In the genomic region with DNA sequence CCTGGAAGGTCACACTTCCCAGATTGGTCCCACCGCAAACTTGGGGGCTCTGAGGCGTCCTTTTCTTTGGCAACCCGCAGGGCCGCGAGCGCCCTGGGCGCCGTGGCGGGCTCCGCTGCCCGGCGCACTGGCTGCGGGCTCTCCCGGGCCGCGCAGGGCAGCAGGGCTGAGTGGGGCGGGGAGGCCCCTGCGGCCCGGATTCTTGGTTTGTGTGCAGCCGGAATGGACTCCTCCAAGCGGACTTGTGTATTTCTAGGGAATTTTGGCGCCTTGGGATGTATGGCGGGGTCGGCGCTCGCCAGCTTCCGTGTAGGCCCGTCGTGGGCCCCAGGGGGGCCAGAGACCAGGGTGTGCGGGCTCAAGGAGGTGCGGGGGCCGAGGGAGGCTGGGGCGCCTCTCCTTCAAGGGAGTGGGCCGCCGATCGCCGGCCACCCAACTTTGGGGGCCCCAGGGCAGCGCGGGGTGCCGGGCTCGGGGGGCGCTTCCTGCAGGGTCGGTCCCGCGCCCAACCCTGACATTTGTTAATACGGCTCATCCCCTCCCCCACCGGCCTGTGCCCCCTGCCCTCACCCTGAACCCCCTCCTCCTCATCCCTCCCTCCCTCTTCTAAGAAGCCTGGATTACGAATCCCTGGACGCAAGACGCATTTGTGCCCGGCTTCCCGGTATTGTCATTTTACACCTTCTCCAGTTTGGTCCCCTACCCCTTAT, we compare ENCODE assay signal across 9 cellular contexts. TPM values are rescaled to one million over a fixed set of nuclear protein-coding genes. Genes with fewer than 3 reads are reported as not detected.
DNase-seq lines count a peak whose midpoint lies in the region; ATAC-seq, FAIRE-seq and TF ChIP-seq lines count a peak whose summit lies in the region.
"Had no signal": no experiment of that assay in that cellular context is flagged by ENCODE, and none has a peak within 500 bp of the region (broad histone marks: within the 10 kb centered on the region; RNA-seq: fewer than 3 reads in every experiment).

No MANE protein-coding gene starts in this region.

- no peaks in the 10 kb centered on the region for H3K9me3 Mint-ChIP-seq in activated naive CD4-positive, alpha-beta T cell treated with anti-CD3 and anti-CD28 coated beads, Interleukin-2, amount 50 U/mL, for 24 hours

- TF ChIP-seq POLR2A in GM12878 (IDR thresholded peaks at IDR 0.05; ENCODE audit: low read depth, low read length): no peak

- intact Hi-C loops in GM12878 (cut with micrococcal nuclease; ENCODE audit: unreplicated experiment): no loop called here

- DNase-seq in activated naive CD4-positive, alpha-beta T cell (lab: John Stamatoyannopoulos, UW): no peak
- DNase-seq in GM12878 (ENCODE audit: low read depth, low spot score) (no peak), kidney epithelial cell (ENCODE audit: low read depth) (no peak), GOT3 (lab: John Stamatoyannopoulos, UW) (no peak), mesenteric fat pad (ENCODE audit: low spot score) (no peak)

- POLR2A ChIA-PET in GM12878 (lab: Charles Lee): interaction anchor here (0.6 kb wide), 1 partner anchor 140 kb away, joined by 3 read pairs; no protein-coding TSS in a partner anchor

- peak overlapping the region; percentile 81 for H3K4me2 ChIP-seq in GM12878 (ENCODE audit: control insufficient read depth, insufficient read depth)

- H3K9me3 ChIP-seq in GM12878 (replicated peaks; ENCODE audit: control insufficient read depth, insufficient read depth, low read length) (no peaks in the 10 kb centered on the region), stomach smooth muscle (ENCODE audit: control insufficient read depth in 2 of 2, low read length in 2 of 2) (no peaks in the 10 kb centered on the region)

- H3K27me3 ChIP-seq in GM12878 (replicated peaks in 1 of 2; ENCODE audit: control insufficient read depth in 2 of 2, insufficient read depth in 2 of 2, low read length in 1 of 2): peaks cover 2 to 20% of the 10 kb centered on the region in 2 experiments
- no peaks in the 10 kb centered on the region for H3K27me3 ChIP-seq in kidney epithelial cell (ENCODE audit: control insufficient read depth, insufficient read depth, low read length)
- H3K27me3 ChIP-seq in stomach smooth muscle (ENCODE audit: control insufficient read depth in 1 of 2, insufficient read depth in 2 of 2, low read length in 2 of 2): no peaks in the 10 kb centered on the region

- no peak for TF ChIP-seq CTCF in GM12878 (IDR thresholded peaks at IDR 0.05 in 2 of 3, conservative IDR thresholded peaks at IDR 0.05 in 1 of 3; ENCODE audit: control insufficient read depth in 2 of 3, extremely low read depth in 1 of 3, insufficient read depth in 1 of 3, low read depth in 3 of 3, low read length in 3 of 3)
- no peak for TF ChIP-seq CTCF in kidney epithelial cell (IDR thresholded peaks at IDR 0.05; ENCODE audit: insufficient read depth, low read length, poor library complexity, severe bottlenecking)

- H3K4me1 Mint-ChIP-seq in activated naive CD4-positive, alpha-beta T cell treated with anti-CD3 and anti-CD28 coated beads, Interleukin-2, amount 50 U/mL, for 24 hours: peaks cover 42% of the 10 kb centered on the region

- ATAC-seq in GM12878: peak; percentile 24; the same call in 2 of the 3 replicates
- ATAC-seq in GM21367 (IDR thresholded peaks at IDR 0.05; ENCODE audit: unreplicated experiment): no peak

- RAD21 ChIA-PET in GM12878 (lab: Charles Lee; ENCODE audit: unreplicated experiment): no interaction called here

- no TSS peak for BruUV-seq in GM12878 (replicated peaks; lab: Mats Ljungman, UMichigan)

- H3K4me3 ChIP-seq in GM12878: peak overlapping the region; percentile 68
- H3K4me3 ChIP-seq in kidney epithelial cell (ENCODE audit: low read depth, low read length): peak overlapping the region; percentile 79
- peak overlapping the region; percentile 81 to 89 for H3K4me3 ChIP-seq in stomach smooth muscle (ENCODE audit: low read length in 2 of 2)

- H3K9ac ChIP-seq in GM12878 (ENCODE audit: control insufficient read depth, insufficient read depth, low read length) (no peak overlapping the region), stomach smooth muscle (ENCODE audit: low read length in 2 of 2) (peak overlapping the region; percentile 90 to 92)

- CTCF ChIA-PET in GM12878 (lab: Yijun Ruan, JAX): no interaction called here

- in situ Hi-C loops in GM12878 (cut with MboI): no loop called here

- H2AFZ ChIP-seq in GM12878 (ENCODE audit: control insufficient read depth, low read depth, low read length): no peak overlapping the region

- SMC1A ChIA-PET in GM12878 (lab: Charles Lee; ENCODE audit: uncharacterized antibody, unreplicated experiment): no interaction called here

- 11% methylated on average over 30 of the region's 52 CpGs for WGBS in GM12878 (ENCODE audit: insufficient coverage, insufficient replicate concordance, low lambda C conversion rate, missing lambda C conversion rate)

- no peak overlapping the region for H3K27ac Mint-ChIP-seq in activated naive CD4-positive, alpha-beta T cell treated with anti-CD3 and anti-CD28 coated beads, Interleukin-2, amount 50 U/mL, for 24 hours

- H3K4me3 Mint-ChIP-seq in activated naive CD4-positive, alpha-beta T cell treated with anti-CD3 and anti-CD28 coated beads, Interleukin-2, amount 50 U/mL, for 24 hours: peak overlapping the region; percentile 95

- no peak for TF ChIP-seq RAD21 in GM12878 (IDR thresholded peaks at IDR 0.05; ENCODE audit: insufficient read depth, low read depth, low read length)

- peaks cover 34% of the 10 kb centered on the region for H3K27me3 Mint-ChIP-seq in activated naive CD4-positive, alpha-beta T cell treated with anti-CD3 and anti-CD28 coated beads, Interleukin-2, amount 50 U/mL, for 24 hours

- H3K27ac ChIP-seq in GM12878 (ENCODE audit: control insufficient read depth, insufficient read depth): no peak overlapping the region
- peak overlapping the region; percentile 93 for H3K27ac ChIP-seq in stomach smooth muscle (ENCODE audit: low read length)

- no peaks in the 10 kb centered on the region for H3K79me2 ChIP-seq in GM12878 (ENCODE audit: control insufficient read depth, insufficient read depth, low read length)

- H3K36me3 ChIP-seq in GM12878 (ENCODE audit: control insufficient read depth in 2 of 2, insufficient read depth in 2 of 2, low read length in 1 of 2) (no peaks in the 10 kb centered on the region), kidney epithelial cell (ENCODE audit: control insufficient read depth, insufficient read depth, low read length) (no peaks in the 10 kb centered on the region), stomach smooth muscle (ENCODE audit: control insufficient read depth in 2 of 2, insufficient read depth in 2 of 2, low read length in 2 of 2) (no peaks in the 10 kb centered on the region)

- H4K20me1 ChIP-seq in GM12878 (ENCODE audit: control insufficient read depth, insufficient read depth): no peaks in the 10 kb centered on the region

- no peak for FAIRE-seq in GM12878 (lab: Jason Lieb, UNC)
- FAIRE-seq: frontal cortex had no signal

- H3K4me1 ChIP-seq in GM12878 (ENCODE audit: control insufficient read depth, insufficient read depth, low read length) (no peaks in the 10 kb centered on the region), stomach smooth muscle (ENCODE audit: control insufficient read depth, insufficient read depth, low read length) (peaks cover 29% of the 10 kb centered on the region)

- no peaks in the 10 kb centered on the region for H3K36me3 Mint-ChIP-seq in activated naive CD4-positive, alpha-beta T cell treated with anti-CD3 and anti-CD28 coated beads, Interleukin-2, amount 50 U/mL, for 24 hours

- TF ChIP-seq EP300 in GM12878 (IDR thresholded peaks at IDR 0.05; ENCODE audit: borderline replicate concordance in 1 of 2, control insufficient read depth in 1 of 2, low read depth in 2 of 2, low read length in 2 of 2): no peak

TF ChIP-seq in GM12878, 131 proteins besides CTCF, POLR2A, EP300 and RAD21:
- TF ChIP-seq IKZF1 (conservative IDR thresholded peaks at IDR 0.05) (no peak), HDAC6 (IDR thresholded peaks at IDR 0.05; ENCODE audit: unreplicated experiment) (peak; percentile 98), EGR1 (IDR thresholded peaks at IDR 0.05; ENCODE audit: borderline replicate concordance in 1 of 2, low read depth in 2 of 2, low read length in 2 of 2) (no peak), PML (IDR thresholded peaks at IDR 0.05; ENCODE audit: low read length) (no peak), RCOR1 (conservative IDR thresholded peaks at IDR 0.05; ENCODE audit: low read depth, low read length) (no peak)
TF ChIP-seq in GM12878: peak in this region for 1.

RNA-seq across cellular contexts. Expression of gene TCF7L2, which starts 2.4 kb away (rescaled TPM):
- total RNA-seq in GM12878 (2013; cell fraction: nucleolus; rRNA removed): 2.3 and 4.3 TPM in 2 replicates
- total RNA-seq in GM12878 (2014; rRNA removed) (0.05 TPM in 1 of 2 replicates, not detected in the other), GM12878 (2014; rRNA removed; fragmentation: Illumina TruSeq; extraction: Trizol) (not detected in 2 replicates), GM12878 (2021) (0.21 and 1.1 TPM in 2 replicates), kidney epithelial cell (3.4 and 13.5 TPM in 2 replicates), mesenteric fat pad (60.1 TPM)
- polyA plus RNA-seq in GM12878 (2011; ENCODE audit: low read depth): 0.12 TPM
- polyA plus RNA-seq in GM12878 (2011; rRNA removed) (0.20 and 0.53 TPM in 2 replicates), GM12878 (2014; fragmentation: Illumina TruSeq; extraction: Trizol) (0.24 TPM in 1 of 2 replicates, not detected in the other), GM12878 (2014; fragmentation: Nextera tagmentation; extraction: Ambion mirVana) (under 1 TPM in 1 of 2 experiments, not detected in 1; 0.02 TPM), GM12878 (2014; rRNA removed) (0.15 and 0.46 TPM in 2 replicates), GM12878 (2016; fragmentation: Nextera tagmentation; extraction: Ambion mirVana) (under 1 TPM in 1 of 2 experiments, not detected in 1; 0.06 TPM)
- polyA plus RNA-seq in GM12878 (2011; cell fraction: cytosol; rRNA removed): 0.34 and 0.43 TPM in 2 replicates
- polyA plus RNA-seq in GM12878 (2011; cell fraction: nucleus; rRNA removed): 0.72 and 1.5 TPM in 2 replicates
- polyA plus RNA-seq in GM12878 (2012): 0.66 and 0.69 TPM in 2 replicates
- 0.36 TPM in 1 of 2 replicates, not detected in the other for polyA minus RNA-seq in GM12878 (2011; rRNA and poly(A)+ RNA removed)
- 0.62 TPM in 1 of 2 replicates, not detected in the other for polyA minus RNA-seq in GM12878 (2011; cell fraction: cytosol; rRNA and poly(A)+ RNA removed)
- polyA minus RNA-seq in GM12878 (2011; cell fraction: nucleus; rRNA and poly(A)+ RNA removed): 0.38 and 0.60 TPM in 2 replicates
